ENCODE assay signal across 25 cellular contexts in genomic region chr19:29239220-29239776, GRCh38.
"Had no signal": no experiment of that assay in that cellular context is flagged by ENCODE, and none has a peak within 500 bp of the region (broad histone marks: within the 10 kb centered on the region; RNA-seq: fewer than 3 reads in every experiment).

No MANE protein-coding gene starts in this region.

- H3K36me3 ChIP-seq: ascending aorta, brain microvascular endothelial cell, pancreas, right atrium auricular region, stomach, suprapubic skin, tibial nerve had no signal

- H3K4me1 Mint-ChIP-seq: central memory CD8-positive, alpha-beta T cell; memory B cell had no signal

- DNase-seq: activated CD4-positive, alpha-beta T cell treated with anti-CD3 and anti-CD28 coated beads, Interleukin-2, amount 50 U/mL, for 1 hour; activated CD8-positive, alpha-beta T cell treated with anti-CD3 and anti-CD28 coated beads, Interleukin-2, amount 10 ng/mL, durations not matched to agents 7 days and 5 days; brain microvascular endothelial cell; dorsolateral prefrontal cortex; effector memory CD8-positive, alpha-beta T cell; foreskin melanocyte; hippocampal formation; islet precursor cell; left cardiac atrium; nephron progenitor cell; pancreas; psoas muscle; stimulated activated CD4-positive, alpha-beta T cell treated with anti-CD3 and anti-CD28 coated beads, Interleukin-4, amount 100 ng/mL, for 24 hours; stomach; T1000 had no signal

- H3K9me3 Mint-ChIP-seq: central memory CD8-positive, alpha-beta T cell; T-helper 1 cell treated with Interleukin-12 subunit alpha and Interleukin-12 subunit beta and Interleukin-4 antibody, amounts not matched to agents 30 μg/mL and 1 μg/mL, for 36 hours had no signal

- H3K27ac ChIP-seq: ascending aorta, brain microvascular endothelial cell, dorsolateral prefrontal cortex, pancreas, psoas muscle, right atrium auricular region, stomach, suprapubic skin, tibial nerve had no signal

- H3K36me3 Mint-ChIP-seq: memory B cell had no signal

- ATAC-seq: activated CD4-positive, CD25-positive, alpha-beta regulatory T cell treated with anti-CD3 and anti-CD28 coated beads, Interleukin-2, amount 50 U/mL, for 24 hours; activated CD8-positive, alpha-beta T cell treated with anti-CD3 and anti-CD28 coated beads, Interleukin-2, amount 10 ng/mL, durations not matched to agents 7 days and 5 days; activated naive CD4-positive, alpha-beta T cell treated with anti-CD3 and anti-CD28 coated beads, Interleukin-2, amount 50 U/mL, for 72 hours; effector memory CD8-positive, alpha-beta T cell; esophagus mucosa; left cardiac atrium; pancreas; psoas muscle had no signal

- H3K27ac Mint-ChIP-seq: activated CD8-positive, alpha-beta T cell treated with anti-CD3 and anti-CD28 coated beads, Interleukin-2, amount 10 ng/mL, durations not matched to agents 7 days and 5 days; activated naive CD4-positive, alpha-beta T cell treated with anti-CD3 and anti-CD28 coated beads, Interleukin-2, amount 50 U/mL, for 72 hours; effector memory CD8-positive, alpha-beta T cell; memory B cell; nephron progenitor cell; T-helper 1 cell treated with Interleukin-12 subunit alpha and Interleukin-12 subunit beta and Interleukin-4 antibody, amounts not matched to agents 30 μg/mL and 1 μg/mL, for 36 hours had no signal

- H3K4me3 ChIP-seq: ascending aorta, dorsolateral prefrontal cortex, pancreas, psoas muscle, right atrium auricular region, stomach, suprapubic skin, tibial nerve had no signal

- H3K9me3 ChIP-seq: ascending aorta, pancreas, suprapubic skin had no signal

- H3K27me3 ChIP-seq: ascending aorta, brain microvascular endothelial cell, dorsolateral prefrontal cortex, right atrium auricular region, tibial nerve had no signal

- H3K4me3 Mint-ChIP-seq: activated CD8-positive, alpha-beta T cell treated with anti-CD3 and anti-CD28 coated beads, Interleukin-2, amount 10 ng/mL, durations not matched to agents 7 days and 5 days; central memory CD8-positive, alpha-beta T cell; effector memory CD8-positive, alpha-beta T cell; memory B cell; nephron progenitor cell; T-helper 1 cell treated with Interleukin-12 subunit alpha and Interleukin-12 subunit beta and Interleukin-4 antibody, amounts not matched to agents 30 μg/mL and 1 μg/mL, for 36 hours had no signal

- H3K4me1 ChIP-seq: ascending aorta, pancreas, psoas muscle, right atrium auricular region, stomach, suprapubic skin, tibial nerve had no signal
